ENCODE assay signal across 1 cellular context in genomic region chr16:57476546-57477410, GRCh38.
TF ChIP-seq lines count a peak whose summit lies in the region.

No MANE protein-coding gene starts in this region.

TF ChIP-seq in A549, 52 proteins besides CTCF, POLR2A, EP300 and RAD21:
- TF ChIP-seq EHMT2 (IDR thresholded peaks at IDR 0.05; ENCODE audit: low read depth) (no peak), CBX8 (IDR thresholded peaks at IDR 0.05) (no peak), NFE2L2 (conservative IDR thresholded peaks at IDR 0.05; ENCODE audit: low read length) (no peak), JUN (IDR thresholded peaks at IDR 0.05) (no peak), BCL3 (IDR thresholded peaks at IDR 0.05) (no peak), ZFP36 (IDR thresholded peaks at IDR 0.05; ENCODE audit: borderline replicate concordance, partially characterized antibody) (no peak), TP53 (CRISPR knock-in tag; IDR thresholded peaks at IDR 0.05) (no peak), FOSL2 (IDR thresholded peaks at IDR 0.05) (no peak), FOSL2 (CRISPR knock-in tag; IDR thresholded peaks at IDR 0.05) (no peak), HDAC2 (IDR thresholded peaks at IDR 0.05) (no peak), RARB (CRISPR knock-in tag; IDR thresholded peaks at IDR 0.05) (no peak)
- TF ChIP-seq, protein P1, sequence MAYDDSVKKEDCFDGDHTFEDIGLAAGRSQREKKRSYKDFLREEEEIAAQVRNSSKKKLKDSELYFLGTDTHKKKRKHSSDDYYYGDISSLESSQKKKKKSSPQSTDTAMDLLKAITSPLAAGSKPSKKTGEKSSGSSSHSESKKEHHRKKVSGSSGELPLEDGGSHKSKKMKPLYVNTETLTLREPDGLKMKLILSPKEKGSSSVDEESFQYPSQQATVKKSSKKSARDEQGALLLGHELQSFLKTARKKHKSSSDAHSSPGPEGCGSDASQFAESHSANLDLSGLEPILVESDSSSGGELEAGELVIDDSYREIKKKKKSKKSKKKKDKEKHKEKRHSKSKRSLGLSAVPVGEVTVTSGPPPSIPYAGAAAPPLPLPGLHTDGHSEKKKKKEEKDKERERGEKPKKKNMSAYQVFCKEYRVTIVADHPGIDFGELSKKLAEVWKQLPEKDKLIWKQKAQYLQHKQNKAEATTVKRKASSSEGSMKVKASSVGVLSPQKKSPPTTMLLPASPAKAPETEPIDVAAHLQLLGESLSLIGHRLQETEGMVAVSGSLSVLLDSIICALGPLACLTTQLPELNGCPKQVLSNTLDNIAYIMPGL (CRISPR knock-in tag; IDR thresholded peaks at IDR 0.05; ENCODE audit: borderline replicate concordance) = no peak
- TF ChIP-seq, protein P2, sequence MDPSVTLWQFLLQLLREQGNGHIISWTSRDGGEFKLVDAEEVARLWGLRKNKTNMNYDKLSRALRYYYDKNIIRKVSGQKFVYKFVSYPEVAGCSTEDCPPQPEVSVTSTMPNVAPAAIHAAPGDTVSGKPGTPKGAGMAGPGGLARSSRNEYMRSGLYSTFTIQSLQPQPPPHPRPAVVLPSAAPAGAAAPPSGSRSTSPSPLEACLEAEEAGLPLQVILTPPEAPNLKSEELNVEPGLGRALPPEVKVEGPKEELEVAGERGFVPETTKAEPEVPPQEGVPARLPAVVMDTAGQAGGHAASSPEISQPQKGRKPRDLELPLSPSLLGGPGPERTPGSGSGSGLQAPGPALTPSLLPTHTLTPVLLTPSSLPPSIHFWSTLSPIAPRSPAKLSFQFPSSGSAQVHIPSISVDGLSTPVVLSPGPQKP (IDR thresholded peaks at IDR 0.05; ENCODE audit: low read depth, low read length) = no peak
